In genomic region chr6:89458720-89459119, GRCh38 we compare ENCODE assay signal across 20 cellular contexts. TPM values are rescaled to one million over a fixed set of nuclear protein-coding genes. Genes with fewer than 3 reads are reported as not detected.
DNase-seq lines count a peak whose midpoint lies in the region; ATAC-seq, FAIRE-seq and TF ChIP-seq lines count a peak whose summit lies in the region.
"Had no signal": no experiment of that assay in that cellular context is flagged by ENCODE, and none has a peak within 500 bp of the region (broad histone marks: within the 10 kb centered on the region; RNA-seq: fewer than 3 reads in every experiment).

No MANE protein-coding gene starts in this region.

- no peaks in the 10 kb centered on the region for H4K20me1 ChIP-seq in HepG2 (ENCODE audit: insufficient read depth, low read length)
- H4K20me1 ChIP-seq: BLaER1 treated with 17β-estradiol and CSF1 and Interleukin-3, amounts not matched to agents 10 nM and 100 nM had no signal

- H3K9me3 ChIP-seq in HepG2 (ENCODE audit: low read length) = no peaks in the 10 kb centered on the region
- no peaks in the 10 kb centered on the region for H3K9me3 ChIP-seq in right lobe of liver
- H3K9me3 ChIP-seq in aorta (ENCODE audit: control insufficient read depth, low read length) = no peaks in the 10 kb centered on the region
- H3K9me3 ChIP-seq in heart left ventricle = no peaks in the 10 kb centered on the region
- H3K9me3 ChIP-seq in Peyer's patch = no peaks in the 10 kb centered on the region
- H3K9me3 ChIP-seq: BLaER1 treated with 17β-estradiol and CSF1 and Interleukin-3, amounts not matched to agents 10 nM and 100 nM had no signal

- H3K27me3 ChIP-seq in HepG2 (ENCODE audit: control insufficient read depth in 1 of 2, insufficient read depth in 2 of 2, low read length in 2 of 2) (no peaks in the 10 kb centered on the region), right lobe of liver (no peaks in the 10 kb centered on the region), aorta (ENCODE audit: control insufficient read depth in 1 of 2, insufficient read depth in 2 of 2, low read length in 1 of 2) (no peaks in the 10 kb centered on the region), heart left ventricle (no peaks in the 10 kb centered on the region), Peyer's patch (no peaks in the 10 kb centered on the region)
- H3K27me3 ChIP-seq: BLaER1 treated with 17β-estradiol and CSF1 and Interleukin-3, amounts not matched to agents 10 nM and 100 nM had no signal

- FAIRE-seq in HepG2 (lab: Jason Lieb, UNC) = no peak
- FAIRE-seq: A204.1, RCC 7860 had no signal

- POLR2A ChIA-PET in HepG2 (lab: Yijun Ruan, JAX) = no interaction called here

- TF ChIP-seq POLR2A in HepG2 (IDR thresholded peaks at IDR 0.05; ENCODE audit: insufficient read depth in 1 of 2, low read depth in 2 of 2, low read length in 2 of 2) (no peak), right lobe of liver (IDR thresholded peaks at IDR 0.05) (no peak), heart left ventricle (IDR thresholded peaks at IDR 0.05) (no peak), Peyer's patch (IDR thresholded peaks at IDR 0.05) (no peak)

- H2AFZ ChIP-seq in HepG2 (ENCODE audit: low read length) = no peak overlapping the region

- no peak for DNase-seq in HepG2 (ENCODE audit: low spot score)
- DNase-seq in right lobe of liver = no peak
- DNase-seq in epithelial cell of esophagus (ENCODE audit: low read depth) = peak; percentile 35
- DNase-seq in aorta = no peak
- DNase-seq in heart left ventricle = no peak
- DNase-seq in stimulated activated CD4-positive, alpha-beta T cell treated with anti-CD3 and anti-CD28 coated beads, Interleukin-4, amount 100 ng/mL, for 4 hours = no peak
- DNase-seq in Peyer's patch = no peak
- DNase-seq: CD8-positive, alpha-beta memory T cell; DMS79; HCEC 1CT; KBM-7; MV-4-11; NCI-H1417; NCI-H1930; NCI-H526 had no signal

- intact Hi-C loops in HepG2 (cut with micrococcal nuclease; ENCODE audit: unreplicated experiment) = no loop called here
- intact Hi-C loops in right lobe of liver (cut with DNase I) = no loop called here
- intact Hi-C loops in aorta (cut with DNase I) = no loop called here
- intact Hi-C loops in heart left ventricle (cut with DNase I) = loop anchor here in 1 of 10 donors (10.0 kb wide), 1 partner anchor 136 kb away; no protein-coding TSS in a partner anchor

- 62% methylated on average over 5 of the region's 5 CpGs for WGBS in HepG2 (ENCODE audit: low lambda C conversion rate)
- 90% methylated on average over 3 of the region's 5 CpGs for WGBS in right lobe of liver (ENCODE audit: insufficient coverage, low coverage, low lambda C conversion rate, missing lambda C conversion rate)
- whole genome bisulfite sequencing in aorta, 2 donors = 93 to 97% methylated on average over 5 of the region's 5 CpGs
- WGBS in heart left ventricle, 4 donors = 89 to 97% (median 92%) methylated on average over 5 of the region's 5 CpGs

- in situ Hi-C loops in HepG2 (cut with HindIII; ENCODE audit: extremely low pct_ligation_motif_present, low pct_unique_long_range_greater_than_20kb) = no loop called here

- no peak overlapping the region for H3K9ac ChIP-seq in HepG2 (ENCODE audit: insufficient read depth, low read depth, low read length)
- H3K9ac ChIP-seq: BLaER1 treated with 17β-estradiol and CSF1 and Interleukin-3, amounts not matched to agents 10 nM and 100 nM had no signal

- H3K36me3 ChIP-seq in HepG2 (replicated peaks in 1 of 2; ENCODE audit: control insufficient read depth in 1 of 2, insufficient read depth in 2 of 2, low read length in 2 of 2) (no peaks in the 10 kb centered on the region), right lobe of liver (no peaks in the 10 kb centered on the region), aorta (ENCODE audit: control insufficient read depth in 1 of 2, insufficient read depth in 2 of 2, low read length in 1 of 2) (no peaks in the 10 kb centered on the region), heart left ventricle (no peaks in the 10 kb centered on the region), Peyer's patch (no peaks in the 10 kb centered on the region)
- H3K36me3 ChIP-seq: BLaER1 treated with 17β-estradiol and CSF1 and Interleukin-3, amounts not matched to agents 10 nM and 100 nM had no signal

- ATAC-seq in HepG2 = no peak
- no peak for ATAC-seq in right lobe of liver
- peak; percentile 52 for ATAC-seq in aorta (ENCODE audit: low FRiP score)
- no peak for ATAC-seq in heart left ventricle
- ATAC-seq: Right ventricle myocardium inferior had no signal

- CTCF ChIA-PET in HepG2 (lab: Yijun Ruan, JAX; ENCODE audit: low intra/inter-chr PET ratio, low total read pairs) = no interaction called here

- TF ChIP-seq EP300 in HepG2 (IDR thresholded peaks at IDR 0.05; ENCODE audit: low read depth in 2 of 2, low read length in 2 of 2) = no peak
- no peak for TF ChIP-seq EP300 in HepG2 (CRISPR knock-in tag; IDR thresholded peaks at IDR 0.05; ENCODE audit: borderline replicate concordance)

- H3K27ac ChIP-seq in HepG2 (ENCODE audit: extremely low read length, insufficient read depth, low read length) (no peak overlapping the region), right lobe of liver (no peak overlapping the region), aorta (ENCODE audit: low read depth in 1 of 2, low read length in 2 of 2) (no peak overlapping the region), heart left ventricle (no peak overlapping the region), Peyer's patch (no peak overlapping the region)
- H3K27ac ChIP-seq: BLaER1 treated with 17β-estradiol and CSF1 and Interleukin-3, amounts not matched to agents 10 nM and 100 nM had no signal

- H3K4me2 ChIP-seq in HepG2 (ENCODE audit: low read depth, low read length) = no peak overlapping the region
- H3K4me2 ChIP-seq: BLaER1 treated with 17β-estradiol and CSF1 and Interleukin-3, amounts not matched to agents 10 nM and 100 nM had no signal

- no peaks in the 10 kb centered on the region for H3K4me1 ChIP-seq in HepG2 (ENCODE audit: insufficient read depth, low read length)
- H3K4me1 ChIP-seq in right lobe of liver = no peaks in the 10 kb centered on the region
- H3K4me1 ChIP-seq in aorta (ENCODE audit: control insufficient read depth in 1 of 2, insufficient read depth in 2 of 2, low read length in 2 of 2) = no peaks in the 10 kb centered on the region
- peaks cover 0 to 3% (median 0%) of the 10 kb centered on the region in 12 donors for H3K4me1 ChIP-seq in heart left ventricle
- no peaks in the 10 kb centered on the region for H3K4me1 ChIP-seq in Peyer's patch
- H3K4me1 ChIP-seq: BLaER1 treated with 17β-estradiol and CSF1 and Interleukin-3, amounts not matched to agents 10 nM and 100 nM had no signal

- H3K4me3 ChIP-seq in HepG2 (replicated peaks in 1 of 3; ENCODE audit: insufficient read depth in 1 of 3, low read depth in 2 of 3, low read length in 3 of 3) (no peak overlapping the region), right lobe of liver (no peak overlapping the region), epithelial cell of esophagus (ENCODE audit: low read length) (no peak overlapping the region), aorta (ENCODE audit: low read length in 2 of 2) (no peak overlapping the region), heart left ventricle (no peak overlapping the region), Peyer's patch (no peak overlapping the region)
- H3K4me3 ChIP-seq: BLaER1 treated with 17β-estradiol and CSF1 and Interleukin-3, amounts not matched to agents 10 nM and 100 nM had no signal

- TF ChIP-seq CTCF in HepG2 (CRISPR knock-in tag; IDR thresholded peaks at IDR 0.05) = no peak
- no peak for TF ChIP-seq CTCF in right lobe of liver (IDR thresholded peaks at IDR 0.05)
- TF ChIP-seq CTCF in epithelial cell of esophagus (IDR thresholded peaks at IDR 0.05; ENCODE audit: insufficient read depth, low read depth, low read length, missing control alignments) = no peak
- no peak for TF ChIP-seq CTCF in heart left ventricle (IDR thresholded peaks at IDR 0.05)
- no peak for TF ChIP-seq CTCF in Peyer's patch (IDR thresholded peaks at IDR 0.05)

- BruUV-seq in HepG2 (replicated peaks; lab: Mats Ljungman, UMichigan) = no TSS peak

- no peaks in the 10 kb centered on the region for H3K79me2 ChIP-seq in HepG2 (ENCODE audit: insufficient read depth, low read length)

- no peak for TF ChIP-seq RAD21 in HepG2 (CRISPR knock-in tag; IDR thresholded peaks at IDR 0.05)

RNA-seq across cellular contexts. Expression of gene ANKRD6, which starts 25.8 kb away (rescaled TPM):
- total RNA-seq in HepG2 (2016; rRNA removed; fragmentation: Illumina TruSeq; extraction: Trizol) = 0.13 and 0.18 TPM in 2 replicates
- not detected in 2 replicates for total RNA-seq in HepG2 (2016; cell fraction: cytosol; rRNA removed; fragmentation: Illumina TruSeq; extraction: Trizol; ENCODE audit: low read depth)
- 0.24 and 0.32 TPM in 2 replicates for total RNA-seq in HepG2 (2016; cell fraction: insoluble cytoplasmic fraction; rRNA removed; fragmentation: Illumina TruSeq; extraction: Trizol)
- total RNA-seq in HepG2 (2016; cell fraction: membrane; rRNA removed; fragmentation: Illumina TruSeq; extraction: Trizol) = 0.17 and 0.49 TPM in 2 replicates
- 0.41 TPM in 1 of 2 replicates, not detected in the other for total RNA-seq in HepG2 (2016; cell fraction: nucleus; rRNA removed; fragmentation: Illumina TruSeq; extraction: Trizol)
- polyA plus RNA-seq in HepG2 (2011; rRNA removed) = 0.36 and 0.48 TPM in 2 replicates
- 0.09 and 0.44 TPM in 2 replicates for polyA plus RNA-seq in HepG2 (2011; cell fraction: cytosol; rRNA removed)
- polyA plus RNA-seq in HepG2 (2011; cell fraction: nucleus; rRNA removed) = 0.34 and 0.47 TPM in 2 replicates
- 0.15 and 0.28 TPM in 2 replicates for polyA plus RNA-seq in HepG2 (2012)
- 0.19 and 0.32 TPM in 2 replicates for polyA plus RNA-seq in HepG2 (2016; cell fraction: cytosol; fragmentation: Illumina TruSeq; extraction: Trizol; ENCODE audit: low read depth)
- 0.36 and 0.38 TPM in 2 replicates for polyA plus RNA-seq in HepG2 (2016; cell fraction: insoluble cytoplasmic fraction; fragmentation: Illumina TruSeq; extraction: Trizol; ENCODE audit: low read depth)
- polyA plus RNA-seq in HepG2 (2016; cell fraction: membrane; fragmentation: Illumina TruSeq; extraction: Trizol; ENCODE audit: low read depth) = 0.35 and 0.37 TPM in 2 replicates
- polyA plus RNA-seq in HepG2 (2016; cell fraction: nucleus; fragmentation: Illumina TruSeq; extraction: Trizol; ENCODE audit: insufficient read depth, low read depth) = 0.61 and 1.2 TPM in 2 replicates
- 0.10 TPM in 1 of 2 replicates, not detected in the other for polyA minus RNA-seq in HepG2 (2011; rRNA and poly(A)+ RNA removed; ENCODE audit: low replicate concordance)
- polyA minus RNA-seq in HepG2 (2011; cell fraction: cytosol; rRNA and poly(A)+ RNA removed) = not detected in 2 replicates
- polyA minus RNA-seq in HepG2 (2011; cell fraction: nucleus; rRNA and poly(A)+ RNA removed) = 0.25 and 0.26 TPM in 2 replicates
- total RNA-seq in right lobe of liver = 10 to 100 TPM in 2 of 6 experiments, 1 to 10 TPM in 4; 5.3 to 14.8 (median 8.3) TPM
- 1.4 TPM for polyA plus RNA-seq in PFSK-1 (2012; ENCODE audit: insufficient read length, low read depth)
- 10 to 100 TPM; 38.3 to 45.9 TPM for total RNA-seq in aorta
- 10 to 100 TPM; 21.4 to 26.8 TPM for polyA plus RNA-seq in aorta
- 10 to 100 TPM in 7 of 9 donors, 1 to 10 TPM in 2; 7.4 to 14.1 (median 11.3) TPM for total RNA-seq in heart left ventricle
- 1 to 10 TPM; 3.5 to 4.6 TPM for polyA plus RNA-seq in heart left ventricle
- total RNA-seq in Peyer's patch = 10 to 100 TPM in 1 of 4 donors, 1 to 10 TPM in 2, under 1 TPM in 1; 0.57 to 11.6 (median 3.0) TPM

RNA-seq across cellular contexts. Expression of gene RRAGD, which starts 46.6 kb away (rescaled TPM):
- total RNA-seq in HepG2 (2016; rRNA removed; fragmentation: Illumina TruSeq; extraction: Trizol) (0.35 and 0.39 TPM in 2 replicates), right lobe of liver (10 to 100 TPM in 4 of 6 experiments, 1 to 10 TPM in 2; 7.1 to 18.7 (median 12.2) TPM), aorta (10 to 100 TPM; 16.2 to 17.8 TPM), heart left ventricle (100 to 1,000 TPM in 5 of 9 donors, 10 to 100 TPM in 4; 69.7 to 147 (median 102) TPM), Peyer's patch (1 to 10 TPM in 2 of 4 donors, under 1 TPM in 2; 0.53 to 5.0 (median 2.9) TPM)
- 0.26 and 0.30 TPM in 2 replicates for total RNA-seq in HepG2 (2016; cell fraction: cytosol; rRNA removed; fragmentation: Illumina TruSeq; extraction: Trizol; ENCODE audit: low read depth)
- total RNA-seq in HepG2 (2016; cell fraction: insoluble cytoplasmic fraction; rRNA removed; fragmentation: Illumina TruSeq; extraction: Trizol) = 0.30 and 0.63 TPM in 2 replicates
- 0.69 and 1.1 TPM in 2 replicates for total RNA-seq in HepG2 (2016; cell fraction: membrane; rRNA removed; fragmentation: Illumina TruSeq; extraction: Trizol)
- total RNA-seq in HepG2 (2016; cell fraction: nucleus; rRNA removed; fragmentation: Illumina TruSeq; extraction: Trizol) = 0.28 and 0.53 TPM in 2 replicates
- polyA plus RNA-seq in HepG2 (2011; rRNA removed) (0.53 and 0.57 TPM in 2 replicates), aorta (1 to 10 TPM; 3.2 to 9.4 TPM), heart left ventricle (10 to 100 TPM; 25.8 to 40.8 TPM)
- polyA plus RNA-seq in HepG2 (2011; cell fraction: cytosol; rRNA removed) = 0.12 and 0.37 TPM in 2 replicates
- 0.05 and 0.06 TPM in 2 replicates for polyA plus RNA-seq in HepG2 (2011; cell fraction: nucleus; rRNA removed)
- polyA plus RNA-seq in HepG2 (2012) = 0.21 and 0.85 TPM in 2 replicates
- 0.37 and 0.38 TPM in 2 replicates for polyA plus RNA-seq in HepG2 (2016; cell fraction: cytosol; fragmentation: Illumina TruSeq; extraction: Trizol; ENCODE audit: low read depth)
- polyA plus RNA-seq in HepG2 (2016; cell fraction: insoluble cytoplasmic fraction; fragmentation: Illumina TruSeq; extraction: Trizol; ENCODE audit: low read depth) = 0.17 and 0.53 TPM in 2 replicates
- 0.69 and 0.86 TPM in 2 replicates for polyA plus RNA-seq in HepG2 (2016; cell fraction: membrane; fragmentation: Illumina TruSeq; extraction: Trizol; ENCODE audit: low read depth)
- polyA plus RNA-seq in HepG2 (2016; cell fraction: nucleus; fragmentation: Illumina TruSeq; extraction: Trizol; ENCODE audit: insufficient read depth, low read depth) = 0.22 TPM in 1 of 2 replicates, not detected in the other
- polyA minus RNA-seq in HepG2 (2011; rRNA and poly(A)+ RNA removed; ENCODE audit: low replicate concordance) = 0.26 TPM in 1 of 2 replicates, not detected in the other
- polyA minus RNA-seq in HepG2 (2011; cell fraction: cytosol; rRNA and poly(A)+ RNA removed) = 0.62 and 1.3 TPM in 2 replicates
- 0.12 and 0.13 TPM in 2 replicates for polyA minus RNA-seq in HepG2 (2011; cell fraction: nucleus; rRNA and poly(A)+ RNA removed)
- 1.9 TPM for polyA plus RNA-seq in PFSK-1 (2012; ENCODE audit: insufficient read length, low read depth)
